Comparison of ENCODE assay signal across 8 cellular contexts in genomic region chr2:219104107-219105050, GRCh38. TPM values are rescaled to one million over a fixed set of nuclear protein-coding genes. Genes with fewer than 3 reads are reported as not detected.
DNase-seq lines count a peak whose midpoint lies in the region; ATAC-seq and TF ChIP-seq lines count a peak whose summit lies in the region.

No MANE protein-coding gene starts in this region.

- no peak overlapping the region for H2AFZ ChIP-seq in OCI-LY3 (ENCODE audit: low read depth, low read length)

- H3K9me3 ChIP-seq in OCI-LY3 (ENCODE audit: insufficient read depth, low read length) = no peaks in the 10 kb centered on the region
- no peaks in the 10 kb centered on the region for H3K9me3 ChIP-seq in naive thymus-derived CD4-positive, alpha-beta T cell (ENCODE audit: control insufficient read depth in 2 of 3, low read length in 3 of 3)

- no peaks in the 10 kb centered on the region for H3K9me3 Mint-ChIP-seq in naive thymus-derived CD4-positive, alpha-beta T cell

- peak; percentile 79 for ATAC-seq in naive thymus-derived CD4-positive, alpha-beta T cell
- no peak for ATAC-seq in GM19467 (IDR thresholded peaks at IDR 0.05; ENCODE audit: unreplicated experiment)

- H3K4me3 ChIP-seq in HFF-Myc (replicated peaks; ENCODE audit: low read depth, low read length) (no peak overlapping the region), OCI-LY3 (ENCODE audit: low read length) (no peak overlapping the region), choroid plexus epithelial cell (ENCODE audit: low read depth, low read length) (no peak overlapping the region)
- H3K4me3 ChIP-seq in naive thymus-derived CD4-positive, alpha-beta T cell (ENCODE audit: low read length) = no peak overlapping the region

- H3K9ac ChIP-seq in OCI-LY3 (ENCODE audit: low read length) = no peak overlapping the region

- intact Hi-C loops in naive thymus-derived CD4-positive, alpha-beta T cell (cut with micrococcal nuclease) = loop anchor here in 1 of 2 donors (5.0 kb wide), 1 partner anchor 47 kb away; no protein-coding TSS in a partner anchor

- H3K4me2 ChIP-seq in OCI-LY3 (ENCODE audit: low read length) = no peak overlapping the region

- no peaks in the 10 kb centered on the region for H3K27me3 ChIP-seq in OCI-LY3 (ENCODE audit: low read depth, low read length)
- no peaks in the 10 kb centered on the region for H3K27me3 ChIP-seq in naive thymus-derived CD4-positive, alpha-beta T cell (ENCODE audit: control insufficient read depth in 2 of 2, insufficient read depth in 2 of 2, low read length in 2 of 2)

- H3K79me2 ChIP-seq in OCI-LY3 (ENCODE audit: low read length) = no peaks in the 10 kb centered on the region

- H3K4me1 ChIP-seq in OCI-LY3 (ENCODE audit: low read length) = no peaks in the 10 kb centered on the region
- H3K4me1 ChIP-seq in naive thymus-derived CD4-positive, alpha-beta T cell (ENCODE audit: control insufficient read depth in 2 of 2, insufficient read depth in 2 of 2, low read length in 2 of 2) = no peaks in the 10 kb centered on the region

- peaks cover 11 to 36% (median 24%) of the 10 kb centered on the region in 7 donors for H3K4me1 Mint-ChIP-seq in naive thymus-derived CD4-positive, alpha-beta T cell

- peak; percentile 24 for DNase-seq in activated CD4-positive, alpha-beta T cell treated with anti-CD3 and anti-CD28 coated beads for 48 hours
- no peak for DNase-seq in activated CD4-positive, alpha-beta T cell treated with anti-CD3 and anti-CD28 coated beads, Interleukin-2, amount 50 U/mL, for 4 hours
- DNase-seq in HFF-Myc (ENCODE audit: extremely low read depth, low read depth) = no peak
- peak; percentile 59 for DNase-seq in choroid plexus epithelial cell (ENCODE audit: low read depth)
- DNase-seq in naive thymus-derived CD4-positive, alpha-beta T cell = peak in 2 of 9 donors; percentile 2 to 3
- DNase-seq in HPDE6-E6E7 (ENCODE audit: extremely low spot score) = no peak

- CTCF ChIA-PET in naive thymus-derived CD4-positive, alpha-beta T cell (lab: Charles Lee) = interaction anchor here (0.7 to 1.3 kb wide), 3 partner anchors 15 to 1018 kb away, joined by 3 to 8 read pairs (median 3); no protein-coding TSS in a partner anchor

- H3K4me3 Mint-ChIP-seq in naive thymus-derived CD4-positive, alpha-beta T cell = no peak overlapping the region

- peak overlapping the region in 1 of 9 donors; percentile 14 for H3K27ac Mint-ChIP-seq in naive thymus-derived CD4-positive, alpha-beta T cell

- H3K36me3 Mint-ChIP-seq in naive thymus-derived CD4-positive, alpha-beta T cell = peaks cover 0 to 11% (median 6%) of the 10 kb centered on the region in 5 donors

- H3K36me3 ChIP-seq in OCI-LY3 (replicated peaks; ENCODE audit: low read depth, low read length) = no peaks in the 10 kb centered on the region
- H3K36me3 ChIP-seq in naive thymus-derived CD4-positive, alpha-beta T cell (ENCODE audit: control insufficient read depth in 2 of 3, insufficient read depth in 3 of 3, low read length in 3 of 3) = no peaks in the 10 kb centered on the region

- TF ChIP-seq CTCF in HFF-Myc (IDR thresholded peaks at IDR 0.05; ENCODE audit: low read depth, low read length, missing control alignments) (peak; percentile 89), OCI-LY3 (IDR thresholded peaks at IDR 0.05; ENCODE audit: low read depth, low read length) (peak; percentile 73), choroid plexus epithelial cell (conservative IDR thresholded peaks at IDR 0.05; ENCODE audit: low read depth, low read length) (peak; percentile 91)

- no peaks in the 10 kb centered on the region for H3K27me3 Mint-ChIP-seq in naive thymus-derived CD4-positive, alpha-beta T cell

- no peak overlapping the region for H3K27ac ChIP-seq in OCI-LY3 (ENCODE audit: low read length)
- H3K27ac ChIP-seq in naive thymus-derived CD4-positive, alpha-beta T cell (ENCODE audit: low read depth, low read length) = no peak overlapping the region

- POLR2A ChIA-PET in naive thymus-derived CD4-positive, alpha-beta T cell (lab: Charles Lee) = no interaction called here

- H4K20me1 ChIP-seq in OCI-LY3 (ENCODE audit: insufficient read depth, low read length) = no peaks in the 10 kb centered on the region

RNA-seq across cellular contexts. Expression of gene IHH, which starts 43.7 kb away (rescaled TPM):
- under 1 TPM in 2 of 5 experiments, not detected in 3; 0.17 to 0.24 TPM for total RNA-seq in naive thymus-derived CD4-positive, alpha-beta T cell
- polyA plus RNA-seq in naive thymus-derived CD4-positive, alpha-beta T cell = not detected

RNA-seq across cellular contexts. Expression of gene NHEJ1, which starts 56.2 kb away (rescaled TPM):
- 10 to 100 TPM; 11.4 to 24.0 (median 17.9) TPM for total RNA-seq in naive thymus-derived CD4-positive, alpha-beta T cell
- 10 to 100 TPM; 24.5 to 32.7 TPM for polyA plus RNA-seq in naive thymus-derived CD4-positive, alpha-beta T cell

Comparison
In these comparisons a context has a peak if more than half of its experiments do, and no peak if none do; other contexts are left out.
1. DNase-seq: peak in activated CD4-positive, alpha-beta T cell treated with anti-CD3 and anti-CD28 coated beads for 48 hours (single experiment) and choroid plexus epithelial cell (single experiment); none in activated CD4-positive, alpha-beta T cell treated with anti-CD3 and anti-CD28 coated beads, Interleukin-2, amount 50 U/mL, for 4 hours (0 of 2), HFF-Myc (single experiment) and HPDE6-E6E7 (single experiment).
2. Peak in every context shown above with its lines, with median percentiles within 50 percentile points of each other: CTCF ChIP-seq.